ENCODE assay signal across 1 cellular context in the genomic region with DNA sequence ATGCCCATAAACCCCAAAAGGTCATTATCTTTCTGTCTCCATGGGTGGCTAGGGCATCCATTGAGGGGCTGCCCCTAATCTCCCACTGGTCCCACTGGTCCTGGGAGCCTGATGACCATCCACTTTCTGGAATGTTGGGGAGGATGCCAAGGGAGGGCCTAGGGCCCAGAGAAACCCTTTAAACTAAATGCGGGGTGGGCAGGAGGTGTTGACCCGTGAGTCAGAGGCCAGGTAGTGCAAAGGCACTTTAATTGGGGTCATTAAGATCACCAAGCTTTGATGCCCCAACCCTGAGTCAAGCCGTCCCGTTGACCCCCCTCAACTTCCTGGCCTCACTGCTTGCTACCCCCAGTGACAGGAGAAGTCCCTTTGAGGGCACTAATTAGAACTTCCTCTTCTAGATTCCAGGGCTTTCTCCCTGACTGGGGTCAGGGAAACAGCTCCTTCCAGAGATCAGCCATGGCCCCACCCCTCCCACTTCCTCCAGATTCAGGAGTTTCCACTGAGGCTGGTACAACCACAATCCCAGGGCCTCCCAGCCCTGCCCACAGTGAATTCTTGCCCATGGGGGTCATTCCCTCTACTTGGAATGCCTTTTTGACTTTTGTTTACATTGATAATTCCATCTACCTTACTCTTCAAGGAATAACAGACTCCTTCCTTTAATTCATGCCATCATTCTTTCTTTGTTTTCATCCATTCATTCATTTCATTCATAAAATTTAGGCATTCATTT.
TF ChIP-seq lines count a peak whose summit lies in the region.

No MANE protein-coding gene starts in this region.

TF ChIP-seq in GM23338, 12 proteins besides CTCF, POLR2A, EP300 and RAD21:
- TF ChIP-seq POLR2AphosphoS5 (IDR thresholded peaks at IDR 0.05; ENCODE audit: low read depth) (no peak), CREB1 (CRISPR knock-in tag; IDR thresholded peaks at IDR 0.05; ENCODE audit: low read depth) (no peak), STAT1 (IDR thresholded peaks at IDR 0.05; ENCODE audit: unreplicated experiment) (no peak), NANOG (IDR thresholded peaks at IDR 0.05; ENCODE audit: borderline replicate concordance) (no peak), JUNB (IDR thresholded peaks at IDR 0.05; ENCODE audit: unreplicated experiment) (no peak), ZNF114 (CRISPR knock-in tag; IDR thresholded peaks at IDR 0.05) (no peak), ZNF462 (CRISPR knock-in tag; IDR thresholded peaks at IDR 0.05) (no peak), EZH2 (IDR thresholded peaks at IDR 0.05; ENCODE audit: low read depth, unreplicated experiment) (no peak), EZH2phosphoT487 (IDR thresholded peaks at IDR 0.05; ENCODE audit: unreplicated experiment) (no peak), ETS1 (IDR thresholded peaks at IDR 0.05) (no peak), ZNF331 (CRISPR knock-in tag; IDR thresholded peaks at IDR 0.05; ENCODE audit: low read depth) (no peak)
- TF ChIP-seq, protein P1, sequence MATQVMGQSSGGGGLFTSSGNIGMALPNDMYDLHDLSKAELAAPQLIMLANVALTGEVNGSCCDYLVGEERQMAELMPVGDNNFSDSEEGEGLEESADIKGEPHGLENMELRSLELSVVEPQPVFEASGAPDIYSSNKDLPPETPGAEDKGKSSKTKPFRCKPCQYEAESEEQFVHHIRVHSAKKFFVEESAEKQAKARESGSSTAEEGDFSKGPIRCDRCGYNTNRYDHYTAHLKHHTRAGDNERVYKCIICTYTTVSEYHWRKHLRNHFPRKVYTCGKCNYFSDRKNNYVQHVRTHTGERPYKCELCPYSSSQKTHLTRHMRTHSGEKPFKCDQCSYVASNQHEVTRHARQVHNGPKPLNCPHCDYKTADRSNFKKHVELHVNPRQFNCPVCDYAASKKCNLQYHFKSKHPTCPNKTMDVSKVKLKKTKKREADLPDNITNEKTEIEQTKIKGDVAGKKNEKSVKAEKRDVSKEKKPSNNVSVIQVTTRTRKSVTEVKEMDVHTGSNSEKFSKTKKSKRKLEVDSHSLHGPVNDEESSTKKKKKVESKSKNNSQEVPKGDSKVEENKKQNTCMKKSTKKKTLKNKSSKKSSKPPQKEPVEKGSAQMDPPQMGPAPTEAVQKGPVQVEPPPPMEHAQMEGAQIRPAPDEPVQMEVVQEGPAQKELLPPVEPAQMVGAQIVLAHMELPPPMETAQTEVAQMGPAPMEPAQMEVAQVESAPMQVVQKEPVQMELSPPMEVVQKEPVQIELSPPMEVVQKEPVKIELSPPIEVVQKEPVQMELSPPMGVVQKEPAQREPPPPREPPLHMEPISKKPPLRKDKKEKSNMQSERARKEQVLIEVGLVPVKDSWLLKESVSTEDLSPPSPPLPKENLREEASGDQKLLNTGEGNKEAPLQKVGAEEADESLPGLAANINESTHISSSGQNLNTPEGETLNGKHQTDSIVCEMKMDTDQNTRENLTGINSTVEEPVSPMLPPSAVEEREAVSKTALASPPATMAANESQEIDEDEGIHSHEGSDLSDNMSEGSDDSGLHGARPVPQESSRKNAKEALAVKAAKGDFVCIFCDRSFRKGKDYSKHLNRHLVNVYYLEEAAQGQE (IDR thresholded peaks at IDR 0.05; ENCODE audit: unreplicated experiment), result no peak
